In the genomic region with DNA sequence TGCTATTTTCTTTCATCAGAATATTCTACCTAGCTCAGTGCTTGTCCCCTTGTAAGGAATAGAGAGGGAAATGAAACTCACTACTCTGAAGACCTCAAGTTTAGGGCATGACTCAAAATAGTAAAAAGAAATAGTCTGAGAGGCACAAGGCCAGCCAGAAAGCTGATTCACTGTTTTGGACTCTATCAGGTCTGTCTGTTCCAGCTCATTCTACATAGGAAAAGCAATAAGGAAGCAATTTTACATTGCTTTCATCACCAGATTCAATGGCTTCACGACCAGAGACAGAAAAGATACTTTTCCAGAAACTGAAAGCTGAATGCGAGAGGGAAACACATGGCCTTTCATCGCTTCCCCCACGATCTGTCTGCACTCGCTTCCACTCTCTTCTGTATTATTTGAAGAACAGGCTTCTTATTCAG, we compare ENCODE assay signal across 8 cellular contexts.
DNase-seq lines count a peak whose midpoint lies in the region; ATAC-seq and TF ChIP-seq lines count a peak whose summit lies in the region.

No MANE protein-coding gene starts in this region.

- peak; percentile 99 for ATAC-seq in GM21528 (IDR thresholded peaks at IDR 0.05; ENCODE audit: low FRiP score, unreplicated experiment)
- ATAC-seq in IMR-90 (ENCODE audit: low read depth), result peak; percentile 98

- H3K27ac ChIP-seq in IMR-90 (ENCODE audit: insufficient read depth, low read length) (no peak overlapping the region), tibial artery (peak overlapping the region; percentile 67 to 72), uterus (peak overlapping the region in 1 of 2 donors; percentile 1), mesendoderm (ENCODE audit: low read depth, low read length) (no peak overlapping the region)

- intact Hi-C loops in IMR-90 (cut with micrococcal nuclease) (no loop called here), tibial artery (cut with DNase I; ENCODE audit: low total_unique reads) (no loop called here), uterus (cut with DNase I; ENCODE audit: low total_unique reads) (no loop called here)

- H3K9me1 ChIP-seq in IMR-90 (ENCODE audit: insufficient read depth, low read length), result no peaks in the 10 kb centered on the region

- H3K4me1 ChIP-seq in IMR-90 (ENCODE audit: control insufficient read depth, insufficient read depth, low read length), result 0 out of 2 replicates have a peak, but pooled peaks cover 1% of the 10 kb centered on the region
- H3K4me1 ChIP-seq in tibial artery, result peaks cover 0 to 23% (median 13%) of the 10 kb centered on the region in 4 donors
- H3K4me1 ChIP-seq in uterus, result no peaks in the 10 kb centered on the region
- no peaks in the 10 kb centered on the region for H3K4me1 ChIP-seq in mesendoderm (ENCODE audit: control insufficient read depth, low read depth, low read length)

- H3K9me3 ChIP-seq in IMR-90 (ENCODE audit: control insufficient read depth, insufficient read depth, low read length), result no peaks in the 10 kb centered on the region
- no peaks in the 10 kb centered on the region for H3K9me3 ChIP-seq in tibial artery
- no peaks in the 10 kb centered on the region for H3K9me3 ChIP-seq in uterus

- CTCF ChIA-PET in BJ (lab: Yijun Ruan, JAX), result interaction anchor here (0.6 to 1.8 kb wide), 3 partner anchors 12 to 206 kb away, joined by 3 to 6 read pairs (median 4); no protein-coding TSS in a partner anchor
- CTCF ChIA-PET in IMR-90 (lab: Yijun Ruan, JAX), result interaction anchor here (1.0 to 1.4 kb wide), 3 partner anchors 9 to 16 kb away, joined by 3 to 4 read pairs (median 3); no protein-coding TSS in a partner anchor

- BruUV-seq in IMR-90 (replicated peaks; lab: Mats Ljungman, UMichigan), result no TSS peak

- H3K4ac ChIP-seq in IMR-90 (ENCODE audit: low read depth, low read length), result no peak overlapping the region
- no peak overlapping the region for H3K4ac ChIP-seq in mesendoderm (ENCODE audit: low read depth, low read length)

- peak overlapping the region; percentile 48; the same call in 1 of the 2 replicates for H3K4me2 ChIP-seq in IMR-90 (ENCODE audit: low read depth, low read length)
- H3K4me2 ChIP-seq in mesendoderm (ENCODE audit: low read length), result no peak overlapping the region

- TF ChIP-seq RAD21 in IMR-90 (IDR thresholded peaks at IDR 0.05; ENCODE audit: low read length), result no peak

- no peak overlapping the region for H3K14ac ChIP-seq in IMR-90 (replicated peaks; ENCODE audit: low read depth, low read length)

- no peak overlapping the region for H3K18ac ChIP-seq in IMR-90 (ENCODE audit: low read depth, low read length)
- no peak overlapping the region for H3K18ac ChIP-seq in mesendoderm (ENCODE audit: low read length)

- no peak overlapping the region for H4K91ac ChIP-seq in IMR-90 (ENCODE audit: insufficient read depth, low read depth, low read length)

- peaks cover 1% of the 10 kb centered on the region; the same call in 1 of the 2 replicates for H3K36me3 ChIP-seq in BJ (ENCODE audit: control insufficient read depth, insufficient read depth, low read length)
- no peaks in the 10 kb centered on the region for H3K36me3 ChIP-seq in IMR-90 (ENCODE audit: control insufficient read depth, insufficient read depth, low read length)
- H3K36me3 ChIP-seq in tibial artery, result peaks cover 0 to 9% (median 0%) of the 10 kb centered on the region in 3 donors
- H3K36me3 ChIP-seq in uterus, result no peaks in the 10 kb centered on the region
- H3K36me3 ChIP-seq in mesendoderm (ENCODE audit: control insufficient read depth, insufficient read depth, low read length), result no peaks in the 10 kb centered on the region

- H2BK20ac ChIP-seq in IMR-90 (ENCODE audit: low read depth, low read length), result no peak overlapping the region

- H4K5ac ChIP-seq in IMR-90 (ENCODE audit: low read depth, low read length) (no peak overlapping the region), mesendoderm (ENCODE audit: low read length) (no peak overlapping the region)

- H3K23ac ChIP-seq in IMR-90 (ENCODE audit: low read depth, low read length) (no peak overlapping the region), mesendoderm (ENCODE audit: low read length) (no peak overlapping the region)

- H2AK9ac ChIP-seq in IMR-90 (replicated peaks; ENCODE audit: low read depth, low read length, poor library complexity), result no peak overlapping the region

- H3K79me1 ChIP-seq in IMR-90 (ENCODE audit: low read depth in 1 of 2, low read length in 2 of 2), result peaks cover 0 to 3% of the 10 kb centered on the region in 2 experiments; a peak in 1 of 4 replicates
- H3K79me1 ChIP-seq in mesendoderm (ENCODE audit: low read length), result no peaks in the 10 kb centered on the region

- H2BK15ac ChIP-seq in IMR-90 (ENCODE audit: low read depth, low read length), result no peak overlapping the region
- no peak overlapping the region for H2BK15ac ChIP-seq in mesendoderm (replicated peaks; ENCODE audit: low read depth)

- peak overlapping the region; percentile 9 for H2AFZ ChIP-seq in IMR-90 (replicated peaks; ENCODE audit: low read length, poor library complexity)

- in situ Hi-C loops in IMR-90 (cut with MboI; ENCODE audit: low sequenced_read_pairs), result no loop called here

- whole genome bisulfite sequencing in IMR-90 (ENCODE audit: extremely low coverage in 2 of 2, insufficient read length in 1 of 2), 2 experiments, result 0% methylated on average over 1 of the region's 5 CpGs; no CpG with 5 or more reads in 1 of the 2 experiments
- WGBS in mesendoderm (ENCODE audit: extremely low coverage, insufficient coverage, low lambda C conversion rate), result no CpG with 5 or more reads among the region's 5 CpGs

- H2BK120ac ChIP-seq in IMR-90 (ENCODE audit: low read depth, low read length), result no peak overlapping the region
- H2BK120ac ChIP-seq in mesendoderm (ENCODE audit: low read depth, low read length), result no peak overlapping the region

- dilution Hi-C loops in IMR-90 (cut with HindIII; ENCODE audit: low sequenced_read_pairs, unreplicated experiment), result no loop called here

- TF ChIP-seq CTCF in BJ (IDR thresholded peaks at IDR 0.05; ENCODE audit: insufficient read depth, low read depth, low read length), result no peak
- no peak for TF ChIP-seq CTCF in IMR-90 (conservative IDR thresholded peaks at IDR 0.05; ENCODE audit: low read depth, low read length)
- no peak for TF ChIP-seq CTCF in fibroblast of mammary gland (conservative IDR thresholded peaks at IDR 0.05; ENCODE audit: control insufficient read depth, insufficient read depth, low read depth, low read length)
- TF ChIP-seq CTCF in tibial artery (IDR thresholded peaks at IDR 0.05), result no peak
- TF ChIP-seq CTCF in uterus (IDR thresholded peaks at IDR 0.05), result no peak

- DNase-seq in BJ (ENCODE audit: low read depth) (peak; percentile 63), IMR-90 (peak; percentile 78), fibroblast of mammary gland (ENCODE audit: low read depth) (peak; percentile 89), tibial artery (peak; percentile 25 to 65), uterus (no peak), DMS53 (lab: John Stamatoyannopoulos, UW) (no peak), mesendoderm (no peak)

- H3K79me2 ChIP-seq in mesendoderm (ENCODE audit: control insufficient read depth, insufficient read depth, low read length), result no peaks in the 10 kb centered on the region

- H3K4me3 ChIP-seq in BJ (ENCODE audit: low read depth, low read length), result peak overlapping the region; percentile 21
- no peak overlapping the region for H3K4me3 ChIP-seq in IMR-90 (ENCODE audit: insufficient read depth, low read depth, low read length)
- no peak overlapping the region for H3K4me3 ChIP-seq in fibroblast of mammary gland (ENCODE audit: control insufficient read depth, low read depth, low read length)
- peak overlapping the region; percentile 4 to 14 for H3K4me3 ChIP-seq in tibial artery
- H3K4me3 ChIP-seq in uterus, result no peak overlapping the region
- no peak overlapping the region for H3K4me3 ChIP-seq in mesendoderm (ENCODE audit: low read length)

- H3K27me3 ChIP-seq in BJ (ENCODE audit: control insufficient read depth, insufficient read depth, low read length) (no peaks in the 10 kb centered on the region), IMR-90 (ENCODE audit: control insufficient read depth, insufficient read depth, low read length) (no peaks in the 10 kb centered on the region), tibial artery (no peaks in the 10 kb centered on the region), uterus (no peaks in the 10 kb centered on the region), mesendoderm (ENCODE audit: insufficient read depth, low read length, poor library complexity) (no peaks in the 10 kb centered on the region)

- H4K20me1 ChIP-seq in IMR-90 (ENCODE audit: insufficient read depth, low read length), result no peaks in the 10 kb centered on the region; the same call in 1 of the 2 replicates

- H3K56ac ChIP-seq in IMR-90 (ENCODE audit: extremely low read depth, insufficient read depth, low read length) (no peak overlapping the region), mesendoderm (ENCODE audit: low read length) (no peak overlapping the region)

- H2BK5ac ChIP-seq in IMR-90 (ENCODE audit: low read depth, low read length, poor library complexity, severe bottlenecking) (no peak overlapping the region), mesendoderm (ENCODE audit: low read length) (no peak overlapping the region)

- no peak overlapping the region for H3K9ac ChIP-seq in IMR-90 (ENCODE audit: low read depth, low read length)
- H3K9ac ChIP-seq in mesendoderm (ENCODE audit: low read length), result no peak overlapping the region

- POLR2A ChIA-PET in BJ (lab: Charles Lee) (interaction anchor here (1.0 kb wide), 1 partner anchor 22 kb away, joined by 3 read pairs; no protein-coding TSS in a partner anchor), IMR-90 (lab: Charles Lee; ENCODE audit: unreplicated experiment) (no interaction called here)

- H4K8ac ChIP-seq in IMR-90 (ENCODE audit: low read depth in 2 of 2, low read length in 2 of 2) (peak overlapping the region in 1 of 2 experiments; percentile 49; a peak in 1 of 4 replicates), mesendoderm (ENCODE audit: low read depth, low read length) (no peak overlapping the region)

- no peak overlapping the region for H2AK5ac ChIP-seq in IMR-90 (ENCODE audit: low read depth, low read length)
- no peak overlapping the region for H2AK5ac ChIP-seq in mesendoderm (ENCODE audit: low read length)

- no peak for TF ChIP-seq POLR2A in IMR-90 (IDR thresholded peaks at IDR 0.05; ENCODE audit: low read depth, low read length)
- TF ChIP-seq POLR2A in uterus (IDR thresholded peaks at IDR 0.05), result no peak

TF ChIP-seq in IMR-90, 13 proteins besides CTCF, POLR2A, EP300 and RAD21 (continues in another document):
- TF ChIP-seq, protein P1, sequence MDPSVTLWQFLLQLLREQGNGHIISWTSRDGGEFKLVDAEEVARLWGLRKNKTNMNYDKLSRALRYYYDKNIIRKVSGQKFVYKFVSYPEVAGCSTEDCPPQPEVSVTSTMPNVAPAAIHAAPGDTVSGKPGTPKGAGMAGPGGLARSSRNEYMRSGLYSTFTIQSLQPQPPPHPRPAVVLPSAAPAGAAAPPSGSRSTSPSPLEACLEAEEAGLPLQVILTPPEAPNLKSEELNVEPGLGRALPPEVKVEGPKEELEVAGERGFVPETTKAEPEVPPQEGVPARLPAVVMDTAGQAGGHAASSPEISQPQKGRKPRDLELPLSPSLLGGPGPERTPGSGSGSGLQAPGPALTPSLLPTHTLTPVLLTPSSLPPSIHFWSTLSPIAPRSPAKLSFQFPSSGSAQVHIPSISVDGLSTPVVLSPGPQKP (IDR thresholded peaks at IDR 0.05; ENCODE audit: borderline replicate concordance, low read depth, low read length), result no peak
- no peak for TF ChIP-seq MXI1 (IDR thresholded peaks at IDR 0.05; ENCODE audit: borderline replicate concordance, low read depth, low read length)
- no peak for TF ChIP-seq MAZ (IDR thresholded peaks at IDR 0.05; ENCODE audit: borderline replicate concordance, low read depth, low read length)

Comparison
In these comparisons a context has a peak if more than half of its experiments do, and no peak if none do; other contexts are left out.
1. DNase-seq: peak in BJ (single experiment), IMR-90 (single experiment), fibroblast of mammary gland (single experiment) and tibial artery (2 of 2); none in uterus (0 of 2), DMS53 (single experiment) and mesendoderm (single experiment).
2. H3K4me3 ChIP-seq: peak in BJ (single experiment) and tibial artery (2 of 2); none in IMR-90 (single experiment), fibroblast of mammary gland (single experiment), uterus (0 of 2) and mesendoderm (single experiment).
3. H3K27ac ChIP-seq: peak in tibial artery (2 of 2); none in IMR-90 (single experiment) and mesendoderm (single experiment).